8 cellular contexts compared by ENCODE assay signal in genomic region chr6:129491436-129491835, GRCh38.
DNase-seq lines count a peak whose midpoint lies in the region; ATAC-seq, FAIRE-seq and TF ChIP-seq lines count a peak whose summit lies in the region.

No MANE protein-coding gene starts in this region.

- dilution Hi-C loops in keratinocyte (cut with MboI; ENCODE audit: extremely low pct_ligation_motif_present, low sequenced_read_pairs), result no loop called here

- no peaks in the 10 kb centered on the region for H4K20me1 ChIP-seq in keratinocyte (ENCODE audit: control insufficient read depth, extremely low read depth, insufficient read depth, low read length)

- H3K9me3 Mint-ChIP-seq in T-helper 2 cell treated with Interferon-gamma antibody and Interleukin-4, amounts not matched to agents 5 μg/mL and 100 μg/mL, for 36 hours, result no peaks in the 10 kb centered on the region

- ATAC-seq in HG02885 (IDR thresholded peaks at IDR 0.05; ENCODE audit: poor library complexity, unreplicated experiment), result no peak

- H3K4me1 ChIP-seq in left ventricle myocardium inferior (peaks cover 58% of the 10 kb centered on the region), keratinocyte (ENCODE audit: control insufficient read depth, extremely low read depth, insufficient read depth, low read length) (peaks cover 55% of the 10 kb centered on the region), vagina (peaks cover 19% of the 10 kb centered on the region)

- peaks cover 65% of the 10 kb centered on the region for H3K36me3 ChIP-seq in left ventricle myocardium inferior
- no peaks in the 10 kb centered on the region for H3K36me3 ChIP-seq in keratinocyte (ENCODE audit: control insufficient read depth in 2 of 2, extremely low read depth in 1 of 2, insufficient read depth in 2 of 2, low read length in 2 of 2)
- H3K36me3 ChIP-seq in vagina, result peaks cover 0 to 5% of the 10 kb centered on the region in 2 donors

- no peaks in the 10 kb centered on the region for H3K36me3 Mint-ChIP-seq in T-helper 2 cell treated with Interferon-gamma antibody and Interleukin-4, amounts not matched to agents 5 μg/mL and 100 μg/mL, for 36 hours (ENCODE audit: low read depth)

- H3K9me3 ChIP-seq in left ventricle myocardium inferior (replicated peaks), result no peaks in the 10 kb centered on the region
- no peaks in the 10 kb centered on the region for H3K9me3 ChIP-seq in keratinocyte (ENCODE audit: control insufficient read depth, low read depth, low read length)
- H3K9me3 ChIP-seq in vagina, result no peaks in the 10 kb centered on the region

- no peaks in the 10 kb centered on the region for H3K27me3 Mint-ChIP-seq in T-helper 2 cell treated with Interferon-gamma antibody and Interleukin-4, amounts not matched to agents 5 μg/mL and 100 μg/mL, for 36 hours (ENCODE audit: low read depth)

- H3K27me3 ChIP-seq in left ventricle myocardium inferior (ENCODE audit: low read depth) (no peaks in the 10 kb centered on the region), keratinocyte (ENCODE audit: control insufficient read depth, extremely low read depth, insufficient read depth, low read length) (no peaks in the 10 kb centered on the region), vagina (no peaks in the 10 kb centered on the region)

- TF ChIP-seq CTCF in left ventricle myocardium inferior (IDR thresholded peaks at IDR 0.05; ENCODE audit: borderline replicate concordance) (no peak), keratinocyte (optimal IDR thresholded peaks at IDR 0.05 in 1 of 3, IDR thresholded peaks at IDR 0.05 in 1 of 3, conservative IDR thresholded peaks at IDR 0.05 in 1 of 3; ENCODE audit: extremely low read depth in 1 of 3, insufficient read depth in 2 of 3, low read length in 3 of 3) (no peak), vagina (IDR thresholded peaks at IDR 0.05) (no peak)

- peak overlapping the region; percentile 70 for H3K4me3 Mint-ChIP-seq in T-helper 2 cell treated with Interferon-gamma antibody and Interleukin-4, amounts not matched to agents 5 μg/mL and 100 μg/mL, for 36 hours

- H2AFZ ChIP-seq in keratinocyte (ENCODE audit: control insufficient read depth, low read length), result no peak overlapping the region

- no peaks in the 10 kb centered on the region for H3K9me1 ChIP-seq in keratinocyte (ENCODE audit: control insufficient read depth, extremely low read depth, insufficient read depth, low read length)

- no peak for TF ChIP-seq POLR2A in vagina (IDR thresholded peaks at IDR 0.05)

- DNase-seq in left ventricle myocardium inferior, result no peak
- DNase-seq in cardiac septum (ENCODE audit: low spot score), result no peak
- DNase-seq in T-helper 2 cell treated with Interferon-gamma antibody and Interleukin-4, amounts not matched to agents 5 μg/mL and 100 μg/mL, for 36 hours (ENCODE audit: low spot score), result no peak
- no peak for DNase-seq in keratinocyte (ENCODE audit: low read depth, low spot score)
- no peak for DNase-seq in vagina (ENCODE audit: extremely low spot score in 2 of 2)
- DNase-seq in NCI-H1694 treated with DMSO at 0.1 percent for 48 hours (lab: John Stamatoyannopoulos, UW), result no peak
- no peak for DNase-seq in DMS 273 (lab: John Stamatoyannopoulos, UW; ENCODE audit: unreplicated experiment)

- no peaks in the 10 kb centered on the region for H3K79me2 ChIP-seq in keratinocyte (ENCODE audit: control insufficient read depth, insufficient read depth, low read length)

- H3K9ac ChIP-seq in keratinocyte (ENCODE audit: control insufficient read depth, extremely low read depth, insufficient read depth, low read length), result peak overlapping the region; percentile 95

- H3K4me2 ChIP-seq in keratinocyte (ENCODE audit: control insufficient read depth, extremely low read depth, insufficient read depth, low read depth, low read length), result peak overlapping the region; percentile 90

- no peak for FAIRE-seq in keratinocyte (lab: Jason Lieb, UNC)

- peaks cover 29% of the 10 kb centered on the region for H3K4me1 Mint-ChIP-seq in T-helper 2 cell treated with Interferon-gamma antibody and Interleukin-4, amounts not matched to agents 5 μg/mL and 100 μg/mL, for 36 hours (ENCODE audit: low read depth)

- no peak overlapping the region for H3K4me3 ChIP-seq in left ventricle myocardium inferior
- no peak overlapping the region for H3K4me3 ChIP-seq in keratinocyte (ENCODE audit: control insufficient read depth in 2 of 3, extremely low read depth in 1 of 3, insufficient read depth in 2 of 3, low read depth in 1 of 3, low read length in 3 of 3)
- peak overlapping the region in 1 of 2 donors; percentile 31 for H3K4me3 ChIP-seq in vagina

- peak overlapping the region; percentile 93 for H3K27ac Mint-ChIP-seq in T-helper 2 cell treated with Interferon-gamma antibody and Interleukin-4, amounts not matched to agents 5 μg/mL and 100 μg/mL, for 36 hours

- H3K27ac ChIP-seq in left ventricle myocardium inferior (replicated peaks) (peak overlapping the region; percentile 88), keratinocyte (ENCODE audit: control insufficient read depth, insufficient read depth, low read length) (peak overlapping the region; percentile 100), vagina (peak overlapping the region; percentile 84)

- intact Hi-C loops in left ventricle myocardium inferior (cut with micrococcal nuclease), result no loop called here
- intact Hi-C loops in cardiac septum (cut with DNase I), result no loop called here
- intact Hi-C loops in vagina (cut with DNase I), result no loop called here
